8 cellular contexts compared by ENCODE assay signal in genomic region chr7:107043916-107044346, GRCh38. TPM values are rescaled to one million over a fixed set of nuclear protein-coding genes. Genes with fewer than 3 reads are reported as not detected.
DNase-seq lines count a peak whose midpoint lies in the region; ATAC-seq and TF ChIP-seq lines count a peak whose summit lies in the region.

No MANE protein-coding gene starts in this region.

- H3K27ac ChIP-seq in HUES48 (ENCODE audit: low read depth, low read length) = no peak overlapping the region
- peak overlapping the region; percentile 33 for H3K27ac ChIP-seq in naive thymus-derived CD4-positive, alpha-beta T cell (ENCODE audit: low read depth, low read length)

- no peak for TF ChIP-seq CTCF in AG10803 (conservative IDR thresholded peaks at IDR 0.05; ENCODE audit: low read length)
- no peak for TF ChIP-seq CTCF in choroid plexus epithelial cell (conservative IDR thresholded peaks at IDR 0.05; ENCODE audit: low read depth, low read length)

- H3K4me3 ChIP-seq in AG10803 (ENCODE audit: low read length) = peak overlapping the region; percentile 56
- peak overlapping the region; percentile 94 for H3K4me3 ChIP-seq in HUES48 (ENCODE audit: low read depth, low read length)
- H3K4me3 ChIP-seq in choroid plexus epithelial cell (ENCODE audit: low read depth, low read length) = peak overlapping the region; percentile 69
- H3K4me3 ChIP-seq in naive thymus-derived CD4-positive, alpha-beta T cell (ENCODE audit: low read length) = peak overlapping the region; percentile 53

- H3K27me3 ChIP-seq in HUES48 (ENCODE audit: control insufficient read depth, insufficient read depth, low read length) = peaks cover 12% of the 10 kb centered on the region; the same call in 1 of the 2 replicates
- H3K27me3 ChIP-seq in naive thymus-derived CD4-positive, alpha-beta T cell (ENCODE audit: control insufficient read depth in 2 of 2, insufficient read depth in 2 of 2, low read length in 2 of 2) = peaks cover 4 to 8% of the 10 kb centered on the region in 2 donors

- CTCF ChIA-PET in naive thymus-derived CD4-positive, alpha-beta T cell (lab: Charles Lee) = no interaction called here

- peaks cover 11 to 19% (median 15%) of the 10 kb centered on the region in 7 donors for H3K4me1 Mint-ChIP-seq in naive thymus-derived CD4-positive, alpha-beta T cell

- H3K4me1 ChIP-seq in HUES48 (ENCODE audit: control insufficient read depth, insufficient read depth, low read length) = peaks cover 40% of the 10 kb centered on the region
- peaks cover 4 to 10% of the 10 kb centered on the region in 2 donors for H3K4me1 ChIP-seq in naive thymus-derived CD4-positive, alpha-beta T cell (ENCODE audit: control insufficient read depth in 2 of 2, insufficient read depth in 2 of 2, low read length in 2 of 2)

- H3K9me3 Mint-ChIP-seq in naive thymus-derived CD4-positive, alpha-beta T cell = peaks cover 0 to 2% (median 0%) of the 10 kb centered on the region in 11 donors

- H3K27ac Mint-ChIP-seq in naive thymus-derived CD4-positive, alpha-beta T cell = peak overlapping the region in 6 of 9 donors; percentile 49 to 89 (median 71)

- no peaks in the 10 kb centered on the region for H3K36me3 Mint-ChIP-seq in naive thymus-derived CD4-positive, alpha-beta T cell

- H3K9me3 ChIP-seq in HUES48 (ENCODE audit: control insufficient read depth, insufficient read depth, low read length) = no peaks in the 10 kb centered on the region
- H3K9me3 ChIP-seq in naive thymus-derived CD4-positive, alpha-beta T cell (ENCODE audit: control insufficient read depth in 2 of 3, low read length in 3 of 3) = no peaks in the 10 kb centered on the region

- POLR2A ChIA-PET in naive thymus-derived CD4-positive, alpha-beta T cell (lab: Charles Lee) = no interaction called here

- H3K9ac ChIP-seq in HUES48 (ENCODE audit: low read depth, low read length) = 0 out of 2 replicates have a peak overlapping the region, but pooled peaks have one; percentile 31

- H3K4me3 Mint-ChIP-seq in naive thymus-derived CD4-positive, alpha-beta T cell = peak overlapping the region; percentile 70 to 95 (median 86)

- DNase-seq in AG10803 (ENCODE audit: low read depth) = no peak
- peak; percentile 3 for DNase-seq in choroid plexus epithelial cell (ENCODE audit: low read depth)
- DNase-seq in naive thymus-derived CD4-positive, alpha-beta T cell = no peak
- no peak for DNase-seq in hippocampal formation (lab: John Stamatoyannopoulos, UW)
- no peak for DNase-seq in stimulated activated CD4-positive, alpha-beta T cell treated with anti-CD3 and anti-CD28 coated beads, Interleukin-4, amount 100 ng/mL, for 24 hours
- no peak for DNase-seq in NCI-H1092 (lab: John Stamatoyannopoulos, UW)

- no peaks in the 10 kb centered on the region for H3K36me3 ChIP-seq in HUES48 (ENCODE audit: control insufficient read depth, insufficient read depth, low read length)
- no peaks in the 10 kb centered on the region for H3K36me3 ChIP-seq in naive thymus-derived CD4-positive, alpha-beta T cell (ENCODE audit: control insufficient read depth in 2 of 3, insufficient read depth in 3 of 3, low read length in 3 of 3)

- H3K27me3 Mint-ChIP-seq in naive thymus-derived CD4-positive, alpha-beta T cell = peaks cover 13 to 41% (median 29%) of the 10 kb centered on the region in 5 donors

- intact Hi-C loops in naive thymus-derived CD4-positive, alpha-beta T cell (cut with micrococcal nuclease) = loop anchor here (1.0 to 10.0 kb wide), 11 partner anchors 82 to 851 kb away; partner anchors contain the start of genes PIK3CG (in 2 of the 2), CCDC71L (in 1 of the 2), COG5 (in 1 of the 2) and DLD (in 1 of the 2)

- ATAC-seq in naive thymus-derived CD4-positive, alpha-beta T cell = no peak
- no peak for ATAC-seq in GM18505 (IDR thresholded peaks at IDR 0.05; ENCODE audit: unreplicated experiment)

- no peak for TF ChIP-seq POLR2A in GM18505 (IDR thresholded peaks at IDR 0.05; ENCODE audit: borderline replicate concordance, extremely low read depth, insufficient read depth, insufficient read length)

RNA-seq across cellular contexts. Expression of gene PRKAR2B, which starts 0.6 kb away (rescaled TPM):
- total RNA-seq in naive thymus-derived CD4-positive, alpha-beta T cell = 1 to 10 TPM in 1 of 5 experiments, under 1 TPM in 4; 0.43 to 5.0 (median 0.67) TPM
- polyA plus RNA-seq in naive thymus-derived CD4-positive, alpha-beta T cell = under 1 TPM; 0.39 to 0.54 TPM
